ENCODE assay signal across 8 cellular contexts in the genomic region with DNA sequence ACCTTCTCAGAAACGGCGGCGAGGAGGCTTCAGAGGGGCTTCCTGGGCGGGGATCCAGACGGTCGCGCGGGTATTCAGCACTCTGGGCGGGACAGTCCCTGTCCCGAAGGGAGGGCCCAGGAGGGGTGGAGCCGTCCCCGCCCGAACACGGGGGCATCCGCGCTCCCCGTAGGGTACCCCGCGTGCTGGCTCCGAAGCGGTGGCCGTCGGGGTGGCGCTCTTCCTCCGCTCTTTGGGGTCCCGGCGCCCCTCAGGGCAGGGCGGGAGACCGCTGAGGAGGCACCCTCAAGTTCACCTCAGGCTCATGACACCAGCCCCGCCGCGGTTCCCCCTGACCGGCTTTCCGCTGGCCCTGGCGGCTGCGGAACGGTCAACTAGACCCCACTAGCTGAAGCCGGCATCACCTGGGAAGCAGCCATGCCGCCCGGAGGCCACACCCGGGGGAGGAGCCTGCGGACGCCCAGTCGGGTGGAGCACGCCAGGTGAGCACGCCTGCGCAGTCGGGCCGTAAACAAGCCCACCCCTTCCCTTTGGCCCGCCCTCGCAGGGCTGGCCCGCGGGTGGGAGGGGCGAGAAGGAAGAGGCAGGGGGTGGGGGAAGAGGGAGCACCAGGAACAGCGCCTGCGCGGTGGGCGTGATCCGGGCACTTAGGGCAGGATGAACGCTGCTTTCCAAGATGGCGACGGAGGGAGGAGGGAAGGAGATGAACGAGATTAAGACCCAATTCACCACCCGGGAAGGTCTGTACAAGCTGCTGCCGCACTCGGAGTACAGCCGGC. TPM values are rescaled to one million over a fixed set of nuclear protein-coding genes. Genes with fewer than 3 reads are reported as not detected.
DNase-seq lines count a peak whose midpoint lies in the region; ATAC-seq and TF ChIP-seq lines count a peak whose summit lies in the region.

Gene WDR20, plus strand, starts transcription at position 650 of the 779 bp plus-strand sequence. Its CDS starts 27 bp downstream, at position 677.

- no peaks in the 10 kb centered on the region for H3K27me3 ChIP-seq in BE2C

- no peaks in the 10 kb centered on the region for H3K4me1 ChIP-seq in BE2C

- peaks cover 23% of the 10 kb centered on the region for H3K4me1 Mint-ChIP-seq in chondrocyte (ENCODE audit: low read depth)

- H3K36me3 ChIP-seq in BE2C, result no peaks in the 10 kb centered on the region; the same call in 1 of the 2 replicates

- peak within 1 kb of the TSS; percentile 87 for H3K4me3 ChIP-seq in BE2C (ENCODE audit: low read depth, low read length)

- DNase-seq in BE2C, result peak; percentile 99
- peak; percentile 96 for DNase-seq in NCI-H510A (lab: John Stamatoyannopoulos, UW)
- peak; percentile 99 for DNase-seq in activated CD4-positive, alpha-beta T cell treated with anti-CD3 and anti-CD28 coated beads for 1 hour
- DNase-seq in chondrocyte (ENCODE audit: low spot score), result peak; percentile 99
- peak; percentile 91 for DNase-seq in kidney glomerular epithelial cell (lab: John Stamatoyannopoulos, UW)
- DNase-seq in stimulated activated CD4-positive, alpha-beta T cell treated with anti-CD3 and anti-CD28 coated beads, Interleukin-1b, Interleukin-23, amount 100 ng/mL, for 1 hour (ENCODE audit: low read depth in 2 of 2), result peak; percentile 97 to 99

- no peaks in the 10 kb centered on the region for H3K36me3 Mint-ChIP-seq in chondrocyte (ENCODE audit: low read depth)

- no peaks in the 10 kb centered on the region for H3K9me3 Mint-ChIP-seq in chondrocyte (ENCODE audit: low read depth)

- H3K27me3 Mint-ChIP-seq in chondrocyte (ENCODE audit: low read depth), result no peaks in the 10 kb centered on the region

- ATAC-seq in HG03439 (IDR thresholded peaks at IDR 0.05; ENCODE audit: unreplicated experiment), result peak; percentile 94

- TF ChIP-seq POLR2A in GM19193 (IDR thresholded peaks at IDR 0.05; ENCODE audit: extremely low read depth, insufficient read depth, insufficient read length), result peak; percentile 70

- no peaks in the 10 kb centered on the region for H3K9me3 ChIP-seq in BE2C

- TF ChIP-seq CTCF in BE2C (IDR thresholded peaks at IDR 0.05; ENCODE audit: low read depth, low read length), result no peak
- no peak for TF ChIP-seq CTCF in chondrocyte (IDR thresholded peaks at IDR 0.05)

- peak within 1 kb of the TSS; percentile 96 for H3K4me3 Mint-ChIP-seq in chondrocyte (ENCODE audit: unreplicated experiment)

- peak within 1 kb of the TSS; percentile 94 for H3K27ac Mint-ChIP-seq in chondrocyte (ENCODE audit: unreplicated experiment)

RNA-seq across cellular contexts. Expression of gene WDR20, which starts in this region (rescaled TPM):
- polyA plus RNA-seq in BE2C (2012; ENCODE audit: insufficient read depth, insufficient read length, low read depth), result 37.3 TPM
- total RNA-seq in chondrocyte, result 20.8 to 28.8 TPM (median 23.0 TPM) in 3 replicates

Comparison
In these comparisons a context has a peak if more than half of its experiments do, and no peak if none do; other contexts are left out.
1. Peak in every context shown above with its lines: DNase-seq, ATAC-seq and H3K4me3 ChIP-seq.